In genomic region chr16:2858245-2859025, GRCh38 we compare ENCODE assay signal across 7 cellular contexts. TPM values are rescaled to one million over a fixed set of nuclear protein-coding genes. Genes with fewer than 3 reads are reported as not detected.
DNase-seq lines count a peak whose midpoint lies in the region; ATAC-seq and TF ChIP-seq lines count a peak whose summit lies in the region.
"Had no signal": no experiment of that assay in that cellular context is flagged by ENCODE, and none has a peak within 500 bp of the region (broad histone marks: within the 10 kb centered on the region; RNA-seq: fewer than 3 reads in every experiment).

No MANE protein-coding gene starts in this region.

- H3K9ac ChIP-seq in ES-I3 (ENCODE audit: low read depth, low read length) = peak overlapping the region; percentile 38
- no peak overlapping the region for H3K9ac ChIP-seq in mesenchymal stem cell (ENCODE audit: low read length)

- H3K4me3 ChIP-seq in Peyer's patch = peak overlapping the region in 2 of 4 donors; percentile 39 to 51
- peak overlapping the region in 1 of 2 experiments; percentile 69 for H3K4me3 ChIP-seq in mesenchymal stem cell (ENCODE audit: insufficient read depth in 1 of 2, low read depth in 1 of 2, low read length in 2 of 2)

- peak overlapping the region in 1 of 2 experiments; percentile 14 for H3K14ac ChIP-seq in mesenchymal stem cell (ENCODE audit: low read length in 2 of 2)

- no peak for ATAC-seq in HG03108 (IDR thresholded peaks at IDR 0.05; ENCODE audit: unreplicated experiment)

- H3K27me3 ChIP-seq in Peyer's patch = no peaks in the 10 kb centered on the region
- H3K27me3 ChIP-seq in mesenchymal stem cell (ENCODE audit: control insufficient read depth in 1 of 2, insufficient read depth in 1 of 2, low read length in 2 of 2) = peaks cover 13 to 40% of the 10 kb centered on the region in 2 experiments

- H4K8ac ChIP-seq in mesenchymal stem cell (ENCODE audit: low read length) = peak overlapping the region; percentile 60

- H3K18ac ChIP-seq in mesenchymal stem cell (ENCODE audit: low read depth in 1 of 2, low read length in 2 of 2) = no peak overlapping the region

- no peak overlapping the region for H4K91ac ChIP-seq in mesenchymal stem cell (ENCODE audit: low read length)

- H2AK5ac ChIP-seq in mesenchymal stem cell (ENCODE audit: low read length, severe bottlenecking) = no peak overlapping the region

- peak in 2 of 3 donors; percentile 77 to 83 for DNase-seq in Peyer's patch
- DNase-seq in mesenchymal stem cell = no peak
- DNase-seq in activated CD4-positive, alpha-beta T cell treated with anti-CD3 and anti-CD28 coated beads for 48 hours = no peak
- no peak for DNase-seq in medulla oblongata (ENCODE audit: extremely low spot score)
- DNase-seq: activated B cell treated with CpG ODN at 0.5 μM for 24 hours had no signal

- H2BK120ac ChIP-seq in mesenchymal stem cell (ENCODE audit: low read depth, low read length) = no peak overlapping the region

- no peaks in the 10 kb centered on the region for H3K36me3 ChIP-seq in ES-I3 (ENCODE audit: insufficient read depth, low read length)
- H3K36me3 ChIP-seq in Peyer's patch = no peaks in the 10 kb centered on the region
- no peaks in the 10 kb centered on the region for H3K36me3 ChIP-seq in mesenchymal stem cell (ENCODE audit: control insufficient read depth in 1 of 2, insufficient read depth in 2 of 2, low read depth in 1 of 2, low read length in 2 of 2)

- no peak overlapping the region for H2BK15ac ChIP-seq in mesenchymal stem cell (ENCODE audit: low read depth, poor library complexity, severe bottlenecking)

- no peak overlapping the region for H2BK5ac ChIP-seq in mesenchymal stem cell (ENCODE audit: low read depth, low read length, poor library complexity, severe bottlenecking)

- H3K27ac ChIP-seq in Peyer's patch (peak overlapping the region in 1 of 4 donors; percentile 48), mesenchymal stem cell (ENCODE audit: low read length, poor library complexity, severe bottlenecking) (no peak overlapping the region)

- H3K9me3 ChIP-seq in ES-I3 (ENCODE audit: control insufficient read depth, insufficient read depth, low read length) (peaks cover 9% of the 10 kb centered on the region), Peyer's patch (no peaks in the 10 kb centered on the region), mesenchymal stem cell (ENCODE audit: control insufficient read depth, low read length) (peaks cover 16% of the 10 kb centered on the region)

- H2BK12ac ChIP-seq in mesenchymal stem cell (ENCODE audit: low read length in 2 of 2) = no peak overlapping the region

- no peak overlapping the region for H3K4ac ChIP-seq in mesenchymal stem cell (ENCODE audit: low read depth in 1 of 2, low read length in 2 of 2)

- no peaks in the 10 kb centered on the region for H3K79me1 ChIP-seq in mesenchymal stem cell (replicated peaks; ENCODE audit: low read length, poor library complexity, severe bottlenecking)

- H3K23ac ChIP-seq in mesenchymal stem cell (ENCODE audit: low read length in 2 of 2) = no peak overlapping the region

- H3K4me1 ChIP-seq in ES-I3 (ENCODE audit: insufficient read depth, low read length) = no peaks in the 10 kb centered on the region
- peaks cover 0 to 13% (median 0%) of the 10 kb centered on the region in 4 donors for H3K4me1 ChIP-seq in Peyer's patch
- peaks cover 17% of the 10 kb centered on the region for H3K4me1 ChIP-seq in mesenchymal stem cell (ENCODE audit: control insufficient read depth, insufficient read depth, low read depth, low read length)

- WGBS in mesenchymal stem cell = 14% methylated on average over 20 of the region's 23 CpGs

- peak in 3 of 6 experiments; percentile 25 to 57 (median 48) for TF ChIP-seq CTCF in Peyer's patch (IDR thresholded peaks at IDR 0.05)

- no peak overlapping the region for H2AFZ ChIP-seq in mesenchymal stem cell (ENCODE audit: low read depth, low read length)

- no peak overlapping the region for H3K4me2 ChIP-seq in mesenchymal stem cell (ENCODE audit: low read length, poor library complexity, severe bottlenecking)

- TF ChIP-seq POLR2A in Peyer's patch (IDR thresholded peaks at IDR 0.05) = no peak

RNA-seq across cellular contexts. Expression of gene PRSS22, which starts 0.5 kb away (rescaled TPM):
- total RNA-seq in Peyer's patch = 1 to 10 TPM in 3 of 4 donors, not detected in 1; 1.4 to 1.9 (median 1.8) TPM
- not detected for polyA plus RNA-seq in mesenchymal stem cell (2013, experiment 1 of 2)
- not detected for polyA plus RNA-seq in mesenchymal stem cell (2013, experiment 2 of 2)
- total RNA-seq: activated B cell treated with CpG ODN at 0.5 μM for 24 hours had no signal

RNA-seq across cellular contexts. Expression of gene FLYWCH2, which starts 24.6 kb away (rescaled TPM):
- total RNA-seq in Peyer's patch = 10 to 100 TPM; 40.8 to 61.3 (median 53.1) TPM
- 32.0 TPM for polyA plus RNA-seq in mesenchymal stem cell (2013, experiment 1 of 2)
- 33.1 TPM for polyA plus RNA-seq in mesenchymal stem cell (2013, experiment 2 of 2)

RNA-seq across cellular contexts. Expression of gene ZG16B, which starts 28.3 kb away (rescaled TPM):
- total RNA-seq in Peyer's patch = 10 to 100 TPM in 1 of 4 donors, 1 to 10 TPM in 3; 2.5 to 13.0 (median 5.5) TPM
- 2.2 TPM for polyA plus RNA-seq in mesenchymal stem cell (2013, experiment 1 of 2)
- polyA plus RNA-seq in mesenchymal stem cell (2013, experiment 2 of 2) = 2.3 TPM

RNA-seq across cellular contexts. Expression of gene PRSS21, which starts 41.4 kb away (rescaled TPM):
- total RNA-seq in Peyer's patch = under 1 TPM in 1 of 4 donors, not detected in 3; 0.88 TPM
- not detected for polyA plus RNA-seq in mesenchymal stem cell (2013, experiment 1 of 2)
- polyA plus RNA-seq in mesenchymal stem cell (2013, experiment 2 of 2) = not detected

RNA-seq across cellular contexts. Expression of gene FLYWCH1, which starts 53.3 kb away (rescaled TPM):
- 10 to 100 TPM; 30.1 to 67.4 (median 46.8) TPM for total RNA-seq in Peyer's patch
- polyA plus RNA-seq in mesenchymal stem cell (2013, experiment 1 of 2) = 18.4 TPM
- polyA plus RNA-seq in mesenchymal stem cell (2013, experiment 2 of 2) = 17.3 TPM

Comparison
In these comparisons a context has a peak if more than half of its experiments do, and no peak if none do; other contexts are left out.
1. DNase-seq: peak in Peyer's patch (2 of 3); none in mesenchymal stem cell (single experiment), activated CD4-positive, alpha-beta T cell treated with anti-CD3 and anti-CD28 coated beads for 48 hours (single experiment) and medulla oblongata (single experiment).